1 cellular context compared by ENCODE assay signal in the genomic region with DNA sequence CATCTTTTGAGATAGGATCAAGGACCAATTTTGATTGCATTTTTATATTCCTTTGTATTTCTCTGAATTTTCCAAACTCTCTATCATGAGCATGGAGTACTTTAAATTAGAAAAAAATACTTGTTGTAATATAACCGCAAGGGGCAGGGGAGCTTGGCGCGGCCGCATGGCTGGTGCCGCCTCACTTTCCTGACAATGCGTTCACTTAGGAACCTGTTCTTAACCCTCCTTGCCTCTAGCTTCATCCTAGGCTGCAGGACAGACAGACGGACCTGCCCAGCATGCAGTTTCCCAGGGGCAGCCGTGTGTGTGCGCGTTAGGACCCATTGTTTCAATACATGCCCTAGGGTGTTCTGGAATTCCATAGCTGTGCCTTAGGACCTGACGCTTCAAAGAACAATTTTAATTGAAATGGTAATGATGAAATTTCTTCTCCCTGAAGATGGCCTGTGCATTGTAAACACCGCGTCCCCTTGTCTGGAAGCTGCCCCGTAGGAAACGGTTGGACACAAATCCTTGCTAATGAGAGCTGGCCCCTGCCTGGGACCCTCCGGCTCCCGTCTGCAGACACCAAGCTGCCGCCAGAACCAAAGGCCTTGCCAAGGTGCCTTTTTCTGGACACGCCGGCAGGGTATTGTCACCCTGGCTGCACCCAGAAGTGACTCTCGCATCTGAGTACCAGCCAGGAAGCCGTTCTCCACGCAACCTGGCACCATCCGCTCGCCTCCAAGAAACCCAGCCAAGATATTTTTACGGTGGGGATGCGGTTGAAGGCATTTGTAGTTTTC.
TF ChIP-seq lines count a peak whose summit lies in the region.

No MANE protein-coding gene starts in this region.

TF ChIP-seq in WTC11, 78 proteins besides CTCF, POLR2A, EP300 and RAD21 (continued from another document):
- no peak for TF ChIP-seq ATF6 (CRISPR knock-in tag; IDR thresholded peaks at IDR 0.05)
- TF ChIP-seq, protein P1, sequence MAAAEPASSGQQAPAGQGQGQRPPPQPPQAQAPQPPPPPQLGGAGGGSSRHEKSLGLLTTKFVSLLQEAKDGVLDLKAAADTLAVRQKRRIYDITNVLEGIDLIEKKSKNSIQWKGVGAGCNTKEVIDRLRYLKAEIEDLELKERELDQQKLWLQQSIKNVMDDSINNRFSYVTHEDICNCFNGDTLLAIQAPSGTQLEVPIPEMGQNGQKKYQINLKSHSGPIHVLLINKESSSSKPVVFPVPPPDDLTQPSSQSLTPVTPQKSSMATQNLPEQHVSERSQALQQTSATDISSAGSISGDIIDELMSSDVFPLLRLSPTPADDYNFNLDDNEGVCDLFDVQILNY (CRISPR knock-in tag; IDR thresholded peaks at IDR 0.05), result no peak
- no peak for TF ChIP-seq TEAD4 (CRISPR knock-in tag; IDR thresholded peaks at IDR 0.05)
- TF ChIP-seq CREM (CRISPR knock-in tag; IDR thresholded peaks at IDR 0.05), result no peak
